Comparison of ENCODE assay signal across 19 cellular contexts in the genomic region with DNA sequence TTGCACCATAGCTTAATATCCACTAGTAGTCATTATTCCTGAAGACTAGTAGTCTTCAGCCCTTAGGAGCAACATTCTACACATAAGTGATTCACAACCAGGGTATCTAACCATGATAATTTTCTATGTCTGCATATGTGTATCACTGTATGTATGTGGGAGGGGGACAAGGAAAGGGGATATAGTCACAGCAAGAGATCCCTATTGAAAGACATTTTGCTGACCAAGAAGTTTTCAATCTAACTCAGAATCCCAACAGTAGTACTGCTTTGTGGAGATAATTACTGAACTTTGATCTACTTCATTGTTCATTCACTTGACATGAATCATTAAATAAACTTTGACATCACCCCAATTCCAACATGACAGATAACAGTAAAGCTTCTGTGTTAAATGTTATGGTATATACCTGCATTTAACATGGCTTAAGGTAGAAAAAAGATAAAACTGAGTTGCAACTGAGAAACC. TPM values are rescaled to one million over a fixed set of nuclear protein-coding genes. Genes with fewer than 3 reads are reported as not detected.
DNase-seq lines count a peak whose midpoint lies in the region; ATAC-seq and TF ChIP-seq lines count a peak whose summit lies in the region.
"Had no signal": no experiment of that assay in that cellular context is flagged by ENCODE, and none has a peak within 500 bp of the region (broad histone marks: within the 10 kb centered on the region; RNA-seq: fewer than 3 reads in every experiment).

No MANE protein-coding gene starts in this region.

- H3K9me3 ChIP-seq in Caco-2: no peaks in the 10 kb centered on the region; the same call in 1 of the 2 replicates
- H3K9me3 ChIP-seq in right lobe of liver: no peaks in the 10 kb centered on the region
- H3K9me3 ChIP-seq in effector memory CD4-positive, alpha-beta T cell (ENCODE audit: control insufficient read depth, low read length): no peaks in the 10 kb centered on the region
- H3K9me3 ChIP-seq: ovary, tibial nerve had no signal

- peak in 1 of 2 experiments; percentile 2 for TF ChIP-seq CTCF in Caco-2 (IDR thresholded peaks at IDR 0.05; ENCODE audit: insufficient read depth in 1 of 2, low read depth in 1 of 2, low read length in 1 of 2, severe bottlenecking in 1 of 2, unreplicated experiment in 1 of 2)
- TF ChIP-seq CTCF in chondrocyte (IDR thresholded peaks at IDR 0.05): no peak
- TF ChIP-seq CTCF in right lobe of liver (IDR thresholded peaks at IDR 0.05): no peak

- H3K27me3 Mint-ChIP-seq in Caco-2 (ENCODE audit: insufficient read depth, unreplicated experiment): no peaks in the 10 kb centered on the region
- H3K27me3 Mint-ChIP-seq in chondrocyte (ENCODE audit: low read depth): no peaks in the 10 kb centered on the region
- no peaks in the 10 kb centered on the region for H3K27me3 Mint-ChIP-seq in activated CD4-positive, alpha-beta memory T cell treated with anti-CD3 and anti-CD28 coated beads, Interleukin-2, amount 10 ng/mL, durations not matched to agents 7 days and 5 days
- H3K27me3 Mint-ChIP-seq: activated CD8-positive, alpha-beta T cell treated with anti-CD3 and anti-CD28 coated beads for 36 hours; B cell had no signal

- ATAC-seq in right lobe of liver (peak; percentile 47 to 96 (median 66)), GM18511 (IDR thresholded peaks at IDR 0.05; ENCODE audit: unreplicated experiment) (no peak)
- ATAC-seq: activated CD8-positive, alpha-beta T cell treated with anti-CD3 and anti-CD28 coated beads for 36 hours had no signal

- H3K36me3 Mint-ChIP-seq in Caco-2 (ENCODE audit: insufficient read depth, unreplicated experiment): peaks cover 90% of the 10 kb centered on the region
- H3K36me3 Mint-ChIP-seq in chondrocyte (ENCODE audit: low read depth): peaks cover 2% of the 10 kb centered on the region
- peaks cover 5% of the 10 kb centered on the region for H3K36me3 Mint-ChIP-seq in activated CD4-positive, alpha-beta memory T cell treated with anti-CD3 and anti-CD28 coated beads, Interleukin-2, amount 10 ng/mL, durations not matched to agents 7 days and 5 days (ENCODE audit: low read depth)

- no TSS peak for BruUV-seq in Caco-2 (replicated peaks; lab: Mats Ljungman, UMichigan)

- H3K27ac Mint-ChIP-seq in Caco-2 (ENCODE audit: unreplicated experiment) (peak overlapping the region; percentile 70), chondrocyte (ENCODE audit: unreplicated experiment) (peak overlapping the region; percentile 18)
- no peak overlapping the region for H3K27ac Mint-ChIP-seq in activated CD4-positive, alpha-beta memory T cell treated with anti-CD3 and anti-CD28 coated beads, Interleukin-2, amount 10 ng/mL, durations not matched to agents 7 days and 5 days
- H3K27ac Mint-ChIP-seq: activated CD8-positive, alpha-beta T cell treated with anti-CD3 and anti-CD28 coated beads for 36 hours; activated T-helper 2 cell treated with anti-CD3 and anti-CD28 coated beads, Interferon-gamma antibody, Interleukin-2, Interleukin-4, amounts not matched to agents 10 μg/mL and 5 μg/mL and 100 μg/mL, durations not matched to agents 14 hours and 24 hours and 36 hours; B cell had no signal

- DNase-seq in Caco-2 (no peak), LHCN-M2 (ENCODE audit: low read depth) (peak; percentile 26), chondrocyte (ENCODE audit: low spot score) (no peak), right lobe of liver (no peak), MV-4-11 (lab: John Stamatoyannopoulos, UW) (no peak)
- DNase-seq in effector memory CD4-positive, alpha-beta T cell: no peak
- DNase-seq in activated CD4-positive, alpha-beta memory T cell treated with anti-CD3 and anti-CD28 coated beads, Interleukin-2, amount 10 ng/mL, durations not matched to agents 7 days and 5 days: no peak
- DNase-seq: activated CD8-positive, alpha-beta T cell treated with anti-CD3 and anti-CD28 coated beads for 36 hours; aorta; KG1; NCI-H2029 treated with DMSO at 0.1 percent for 48 hours; NCI-H774; ovary; SHP77 treated with DMSO at 0.1 percent for 48 hours; stimulated activated CD4-positive, alpha-beta T cell treated with anti-CD3 and anti-CD28 coated beads, Interleukin-15, amount 100 ng/mL, for 24 hours had no signal

- H3K4me1 Mint-ChIP-seq in Caco-2 (ENCODE audit: low read depth, unreplicated experiment): peaks cover 18% of the 10 kb centered on the region
- H3K4me1 Mint-ChIP-seq in chondrocyte (ENCODE audit: low read depth): peaks cover 12% of the 10 kb centered on the region
- H3K4me1 Mint-ChIP-seq in activated CD4-positive, alpha-beta memory T cell treated with anti-CD3 and anti-CD28 coated beads, Interleukin-2, amount 10 ng/mL, durations not matched to agents 7 days and 5 days: peaks cover 2% of the 10 kb centered on the region

- H3K9me3 Mint-ChIP-seq in Caco-2 (ENCODE audit: unreplicated experiment) (no peaks in the 10 kb centered on the region), chondrocyte (ENCODE audit: low read depth) (no peaks in the 10 kb centered on the region)
- no peaks in the 10 kb centered on the region for H3K9me3 Mint-ChIP-seq in activated CD4-positive, alpha-beta memory T cell treated with anti-CD3 and anti-CD28 coated beads, Interleukin-2, amount 10 ng/mL, durations not matched to agents 7 days and 5 days
- H3K9me3 Mint-ChIP-seq: activated CD8-positive, alpha-beta T cell treated with anti-CD3 and anti-CD28 coated beads for 36 hours; activated T-helper 2 cell treated with anti-CD3 and anti-CD28 coated beads, Interferon-gamma antibody, Interleukin-2, Interleukin-4, amounts not matched to agents 10 μg/mL and 5 μg/mL and 100 μg/mL, durations not matched to agents 14 hours and 24 hours and 36 hours had no signal

- no peak for TF ChIP-seq POLR2A in right lobe of liver (IDR thresholded peaks at IDR 0.05)

- H3K36me3 ChIP-seq in Caco-2 (ENCODE audit: control insufficient read depth, insufficient read depth, low read length) (peaks cover 5% of the 10 kb centered on the region), right lobe of liver (peaks cover 0 to 10% (median 2%) of the 10 kb centered on the region in 4 donors)
- peaks cover 8% of the 10 kb centered on the region for H3K36me3 ChIP-seq in effector memory CD4-positive, alpha-beta T cell (ENCODE audit: control insufficient read depth, insufficient read depth, low read length)
- H3K36me3 ChIP-seq: ovary had no signal

- no peak overlapping the region for H3K27ac ChIP-seq in right lobe of liver
- no peak overlapping the region for H3K27ac ChIP-seq in effector memory CD4-positive, alpha-beta T cell (ENCODE audit: insufficient read depth, low read length, poor library complexity, severe bottlenecking)
- H3K27ac ChIP-seq: ovary, tibial nerve had no signal

- POLR2A ChIA-PET in Caco-2 (lab: Charles Lee): interaction anchor here (0.6 kb wide), 2 partner anchors 10 to 12 kb away, joined by 3 read pairs; a partner anchor contains a TSS
- POLR2A ChIA-PET in activated CD4-positive, alpha-beta memory T cell treated with anti-CD3 and anti-CD28 coated beads, Interleukin-2, amount 10 ng/mL, durations not matched to agents 7 days and 5 days (lab: Charles Lee): no interaction called here

- H3K4me1 ChIP-seq in Caco-2 (peaks cover 20% of the 10 kb centered on the region), right lobe of liver (peaks cover 0 to 6% (median 2%) of the 10 kb centered on the region in 4 donors)
- no peaks in the 10 kb centered on the region for H3K4me1 ChIP-seq in effector memory CD4-positive, alpha-beta T cell (ENCODE audit: control insufficient read depth, insufficient read depth, low read length, poor library complexity, severe bottlenecking)

- no peak overlapping the region for H3K4me3 ChIP-seq in Caco-2 (ENCODE audit: low read depth, low read length)
- H3K4me3 ChIP-seq in right lobe of liver: no peak overlapping the region
- H3K4me3 ChIP-seq in effector memory CD4-positive, alpha-beta T cell (ENCODE audit: insufficient read depth, low read depth, low read length, poor library complexity, severe bottlenecking): no peak overlapping the region
- H3K4me3 ChIP-seq: ovary, tibial nerve had no signal

- intact Hi-C loops in Caco-2 (cut with micrococcal nuclease; ENCODE audit: unreplicated experiment) (no loop called here), right lobe of liver (cut with DNase I) (no loop called here)

- peak overlapping the region; percentile 45 for H3K4me3 Mint-ChIP-seq in Caco-2 (ENCODE audit: unreplicated experiment)
- no peak overlapping the region for H3K4me3 Mint-ChIP-seq in chondrocyte (ENCODE audit: unreplicated experiment)
- no peak overlapping the region for H3K4me3 Mint-ChIP-seq in activated CD4-positive, alpha-beta memory T cell treated with anti-CD3 and anti-CD28 coated beads, Interleukin-2, amount 10 ng/mL, durations not matched to agents 7 days and 5 days
- H3K4me3 Mint-ChIP-seq: activated CD8-positive, alpha-beta T cell treated with anti-CD3 and anti-CD28 coated beads for 36 hours; B cell had no signal

- CTCF ChIA-PET in Caco-2 (lab: Charles Lee): no interaction called here
- CTCF ChIA-PET in activated CD4-positive, alpha-beta memory T cell treated with anti-CD3 and anti-CD28 coated beads, Interleukin-2, amount 10 ng/mL, durations not matched to agents 7 days and 5 days (lab: Charles Lee): no interaction called here

- H3K27me3 ChIP-seq in Caco-2 (replicated peaks; ENCODE audit: control insufficient read depth, insufficient read depth, low read length) (no peaks in the 10 kb centered on the region), right lobe of liver (no peaks in the 10 kb centered on the region)
- H3K27me3 ChIP-seq in effector memory CD4-positive, alpha-beta T cell (replicated peaks; ENCODE audit: control insufficient read depth, insufficient read depth, low read length, poor library complexity, severe bottlenecking): no peaks in the 10 kb centered on the region
- H3K27me3 ChIP-seq: ovary, tibial nerve had no signal

RNA-seq across cellular contexts. Expression of a gene that starts 10.3 kb away (rescaled TPM):
- total RNA-seq in Caco-2 (2022) (138 and 140 TPM in 2 replicates), LHCN-M2 (2014; rRNA removed) (23.3 and 24.9 TPM in 2 replicates), chondrocyte (57.0 to 60.4 TPM (median 59.4 TPM) in 3 replicates), right lobe of liver (10 to 100 TPM; 20.3 to 36.4 (median 28.1) TPM)
- 5.2 TPM for polyA plus RNA-seq in LHCN-M2 (2012)
- 10 to 100 TPM; 23.7 to 24.9 TPM for total RNA-seq in activated CD4-positive, alpha-beta memory T cell treated with anti-CD3 and anti-CD28 coated beads, Interleukin-2, amount 10 ng/mL, durations not matched to agents 7 days and 5 days
